Comparison of ENCODE assay signal across 22 cellular contexts in the genomic region with DNA sequence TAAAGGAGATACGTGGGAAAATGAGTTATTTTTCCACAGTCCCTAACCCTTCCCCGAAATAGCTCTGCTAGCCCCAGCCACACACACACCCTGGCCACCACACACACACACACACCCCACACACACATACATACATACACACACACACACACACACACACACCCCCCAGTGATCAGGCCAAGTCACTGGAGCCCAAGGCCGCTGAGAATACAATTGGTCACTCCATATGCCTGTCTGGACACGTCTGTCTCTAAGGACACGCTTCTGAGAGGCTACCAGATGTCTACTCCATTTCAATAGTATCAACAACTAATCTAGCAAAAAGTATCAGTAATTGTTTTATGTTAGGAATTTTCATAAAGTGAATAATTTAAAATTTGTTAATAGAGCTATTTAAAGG. TPM values are rescaled to one million over a fixed set of nuclear protein-coding genes. Genes with fewer than 3 reads are reported as not detected.
"Had no signal": no experiment of that assay in that cellular context is flagged by ENCODE, and none has a peak within 500 bp of the region (broad histone marks: within the 10 kb centered on the region; RNA-seq: fewer than 3 reads in every experiment).

No MANE protein-coding gene starts in this region.

- H3K4me1 ChIP-seq: adrenal gland, esophagus squamous epithelium, psoas muscle, tibial nerve had no signal

- H3K4me3 ChIP-seq: adrenal gland, esophagus squamous epithelium, mucosa of descending colon, ovary, psoas muscle, skin epidermis, tibial nerve had no signal

- H3K27ac ChIP-seq: adrenal gland, esophagus squamous epithelium, ovary, psoas muscle, skin epidermis, tibial nerve had no signal

- H3K36me3 ChIP-seq: ovary had no signal

- H3K27me3 ChIP-seq: adrenal gland, esophagus squamous epithelium, ovary, tibial nerve had no signal

- ATAC-seq: activated T-cell treated with anti-CD3 and anti-CD28 coated beads, Interleukin-2, amount 50 U/mL, for 72 hours; mucosa of descending colon; psoas muscle; right cardiac atrium had no signal

- H3K9me3 ChIP-seq: adrenal gland, esophagus squamous epithelium, mucosa of descending colon, ovary, psoas muscle, tibial nerve had no signal

- H3K4me3 Mint-ChIP-seq: activated CD4-positive, alpha-beta T cell treated with anti-CD3 and anti-CD28 coated beads, Interleukin-2, amount 10 ng/mL, durations not matched to agents 7 days and 5 days; activated naive CD4-positive, alpha-beta T cell treated with anti-CD3 and anti-CD28 coated beads, Interleukin-2, amount 50 U/mL, for 24 hours; activated T-cell treated with anti-CD3 and anti-CD28 coated beads, Interleukin-2, amount 50 U/mL, for 72 hours; dendritic cell treated with granulocyte-macrophage colony-stimulating factor and Interleukin-4, amounts not matched to agents 40 ng/mL and 50 ng/mL, for 4 days; naive B cell; stimulated activated naive CD8-positive, alpha-beta T cell treated with anti-CD3 and anti-CD28 coated beads, Interleukin-15, Interleukin-2, amounts not matched to agents 100 ng/mL and 50 ng/mL, for 24 hours had no signal

- H3K27me3 Mint-ChIP-seq: activated CD4-positive, alpha-beta T cell treated with anti-CD3 and anti-CD28 coated beads, Interleukin-2, amount 10 ng/mL, durations not matched to agents 7 days and 5 days; activated naive CD4-positive, alpha-beta T cell treated with anti-CD3 and anti-CD28 coated beads, Interleukin-2, amount 50 U/mL, for 24 hours; dendritic cell treated with granulocyte-macrophage colony-stimulating factor and Interleukin-4, amounts not matched to agents 40 ng/mL and 50 ng/mL, for 4 days; naive B cell; stimulated activated naive CD8-positive, alpha-beta T cell treated with anti-CD3 and anti-CD28 coated beads, Interleukin-15, Interleukin-2, amounts not matched to agents 100 ng/mL and 50 ng/mL, for 24 hours had no signal

- DNase-seq: activated CD4-positive, alpha-beta T cell treated with anti-CD3 and anti-CD28 coated beads, Interleukin-2, amount 10 ng/mL, durations not matched to agents 7 days and 5 days; activated CD8-positive, alpha-beta memory T cell treated with anti-CD3 and anti-CD28 coated beads for 24 hours; activated effector memory CD4-positive, alpha-beta T cell treated with anti-CD3 and anti-CD28 coated beads, Interleukin-2, amount 50 U/mL, for 16 hours; activated T-cell treated with anti-CD3 and anti-CD28 coated beads, Interleukin-2, amount 50 U/mL, for 72 hours; effector CD8-positive, alpha-beta T cell; esophagus squamous epithelium; mesenchymal stem cell; mucosa of descending colon; naive B cell; ovary; psoas muscle; right cardiac atrium; stimulated activated CD4-positive, alpha-beta T cell treated with anti-CD3 and anti-CD28 coated beads, Interleukin-15, amount 100 ng/mL, for 24 hours; stimulated activated CD4-positive, alpha-beta T cell treated with anti-CD3 and anti-CD28 coated beads, Interleukin-2, amount 100 ng/mL, for 48 hours; T-helper 9 cell had no signal

- H3K9me3 Mint-ChIP-seq: activated CD4-positive, alpha-beta T cell treated with anti-CD3 and anti-CD28 coated beads, Interleukin-2, amount 10 ng/mL, durations not matched to agents 7 days and 5 days; activated naive CD4-positive, alpha-beta T cell treated with anti-CD3 and anti-CD28 coated beads, Interleukin-2, amount 50 U/mL, for 24 hours; activated T-cell treated with anti-CD3 and anti-CD28 coated beads, Interleukin-2, amount 50 U/mL, for 72 hours; dendritic cell treated with granulocyte-macrophage colony-stimulating factor and Interleukin-4, amounts not matched to agents 40 ng/mL and 50 ng/mL, for 4 days; naive B cell; stimulated activated naive CD8-positive, alpha-beta T cell treated with anti-CD3 and anti-CD28 coated beads, Interleukin-15, Interleukin-2, amounts not matched to agents 100 ng/mL and 50 ng/mL, for 24 hours had no signal

- H3K27ac Mint-ChIP-seq: activated CD4-positive, alpha-beta T cell treated with anti-CD3 and anti-CD28 coated beads, Interleukin-2, amount 10 ng/mL, durations not matched to agents 7 days and 5 days; activated naive CD4-positive, alpha-beta T cell treated with anti-CD3 and anti-CD28 coated beads, Interleukin-2, amount 50 U/mL, for 24 hours; activated T-cell treated with anti-CD3 and anti-CD28 coated beads, Interleukin-2, amount 50 U/mL, for 72 hours; dendritic cell treated with granulocyte-macrophage colony-stimulating factor and Interleukin-4, amounts not matched to agents 40 ng/mL and 50 ng/mL, for 4 days; stimulated activated naive CD8-positive, alpha-beta T cell treated with anti-CD3 and anti-CD28 coated beads, Interleukin-15, Interleukin-2, amounts not matched to agents 100 ng/mL and 50 ng/mL, for 24 hours had no signal

RNA-seq across cellular contexts. Expression of a gene that starts 35.4 kb away (rescaled TPM):
- total RNA-seq: liver had no signal

RNA-seq across cellular contexts. Expression of a gene that starts 55.9 kb away (rescaled TPM):
- total RNA-seq: activated CD4-positive, alpha-beta T cell treated with anti-CD3 and anti-CD28 coated beads, Interleukin-2, amount 10 ng/mL, durations not matched to agents 7 days and 5 days had no signal
